In genomic region chr14:34085695-34086094, GRCh38 we compare ENCODE assay signal across 20 cellular contexts.
"Had no signal": no experiment of that assay in that cellular context is flagged by ENCODE, and none has a peak within 500 bp of the region (broad histone marks: within the 10 kb centered on the region; RNA-seq: fewer than 3 reads in every experiment).

No MANE protein-coding gene starts in this region.

- ATAC-seq: activated CD4-positive, CD25-positive, alpha-beta regulatory T cell treated with anti-CD3 and anti-CD28 coated beads, Interleukin-2, amount 50 U/mL, for 24 hours; activated CD8-positive, alpha-beta T cell treated with anti-CD3 and anti-CD28 coated beads, Interleukin-2, amount 10 ng/mL, durations not matched to agents 7 days and 5 days; K562; Right ventricle myocardium inferior had no signal

- H3K4me1 ChIP-seq: breast epithelium had no signal

- H3K9me3 ChIP-seq: breast epithelium, SJCRH30, SK-N-SH had no signal

- H3K27ac ChIP-seq: breast epithelium, SJCRH30, WERI-Rb-1 had no signal

- H3K27me3 ChIP-seq: breast epithelium, SJCRH30 had no signal

- H3K4me3 ChIP-seq: breast epithelium, K562, SJCRH30 had no signal

- H3K4me2 ChIP-seq: SK-N-SH had no signal

- DNase-seq: activated CD4-positive, alpha-beta T cell treated with anti-CD3 and anti-CD28 coated beads for 4 hours; activated CD4-positive, alpha-beta T cell treated with anti-CD3 and anti-CD28 coated beads, Interleukin-2, amount 50 U/mL, for 4 hours; activated CD8-positive, alpha-beta memory T cell treated with anti-CD3 and anti-CD28 coated beads, Interleukin-2, amount 50 U/mL, for 48 hours; activated CD8-positive, alpha-beta T cell treated with anti-CD3 and anti-CD28 coated beads, Interleukin-2, amount 10 ng/mL, durations not matched to agents 7 days and 5 days; activated naive CD4-positive, alpha-beta T cell; activated T-cell treated with anti-CD3 and anti-CD28 coated beads, Interleukin-2, amount 50 U/mL, for 1 hour; aorta; caudate nucleus; Karpas-422; NCI-H1092; NCI-H1930; RPMI8226; SJCRH30; SK-N-SH; T-helper 1 cell; WERI-Rb-1 had no signal

- H3K9ac ChIP-seq: SK-N-SH had no signal

- H3K36me3 ChIP-seq: breast epithelium, SJCRH30, WERI-Rb-1 had no signal
